8 cellular contexts compared by ENCODE assay signal in the genomic region with DNA sequence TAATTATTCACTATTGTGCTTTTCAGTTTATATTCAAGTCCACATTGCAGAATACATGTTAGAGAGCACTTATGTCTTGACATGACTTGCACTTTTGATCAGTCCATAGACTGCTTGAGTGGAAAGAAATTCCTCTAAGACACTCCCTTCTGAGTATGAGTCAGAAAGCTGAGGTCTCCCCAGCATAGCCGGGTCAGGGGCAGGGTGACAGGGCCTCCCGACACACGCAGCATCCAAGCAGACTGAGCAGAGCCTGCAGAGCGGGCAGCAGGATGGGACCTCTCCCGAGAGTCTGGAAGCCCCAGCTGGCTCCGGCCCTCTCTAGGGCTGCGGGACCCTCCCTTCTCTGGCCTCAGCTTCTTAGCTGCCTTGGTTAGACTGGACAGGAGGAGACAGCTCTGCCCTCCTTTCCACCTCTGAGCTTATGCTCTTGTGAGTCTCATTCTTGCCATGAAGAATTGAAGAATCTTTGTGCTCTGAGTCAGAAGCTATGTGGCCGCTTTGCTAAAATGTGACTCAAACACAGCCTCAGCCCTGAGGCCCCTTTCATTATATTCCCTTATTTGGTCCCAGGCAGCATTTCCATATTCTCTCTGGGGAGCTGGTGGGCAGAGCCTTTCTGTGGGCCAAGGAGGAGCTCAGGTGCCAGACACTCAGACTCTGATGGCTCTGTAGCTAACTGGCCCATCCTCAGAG. TPM values are rescaled to one million over a fixed set of nuclear protein-coding genes. Genes with fewer than 3 reads are reported as not detected.
A peak's percentile ranks its signal among the peaks of the same experiment; 100 is the strongest.
DNase-seq lines count a peak whose midpoint lies in the region; ATAC-seq, FAIRE-seq and TF ChIP-seq lines count a peak whose summit lies in the region.

No MANE protein-coding gene starts in this region.

- H3K36me3 ChIP-seq in ascending aorta (no peaks in the 10 kb centered on the region), HepG2 (replicated peaks in 1 of 2; ENCODE audit: control insufficient read depth in 1 of 2, insufficient read depth in 2 of 2, low read length in 2 of 2) (no peaks in the 10 kb centered on the region), upper lobe of left lung (no peaks in the 10 kb centered on the region)

- H3K4me1 ChIP-seq in ascending aorta (peaks cover 10 to 43% of the 10 kb centered on the region in 2 donors), HepG2 (ENCODE audit: insufficient read depth, low read length) (peaks cover 3% of the 10 kb centered on the region), upper lobe of left lung (peaks cover 24 to 37% (median 30%) of the 10 kb centered on the region in 4 donors)

- in situ Hi-C loops in HepG2 (cut with HindIII; ENCODE audit: extremely low pct_ligation_motif_present, low pct_unique_long_range_greater_than_20kb) = no loop called here

- POLR2A ChIA-PET in HepG2 (lab: Yijun Ruan, JAX) = no interaction called here

- no peaks in the 10 kb centered on the region for H3K9me3 ChIP-seq in ascending aorta
- no peaks in the 10 kb centered on the region for H3K9me3 ChIP-seq in HepG2 (ENCODE audit: low read length)
- H3K9me3 ChIP-seq in upper lobe of left lung = no peaks in the 10 kb centered on the region

- TF ChIP-seq POLR2A in HepG2 (IDR thresholded peaks at IDR 0.05; ENCODE audit: insufficient read depth in 1 of 2, low read depth in 2 of 2, low read length in 2 of 2) (no peak), upper lobe of left lung (IDR thresholded peaks at IDR 0.05) (peak in 2 of 4 donors; percentile 27 to 28)

- WGBS in HepG2 (ENCODE audit: low lambda C conversion rate) = 6% methylated on average over 1 of the region's 8 CpGs
- WGBS in upper lobe of left lung, 2 donors = 76 to 83% methylated on average over 4 to 8 of the region's 8 CpGs

- no peak overlapping the region for H2AFZ ChIP-seq in HepG2 (ENCODE audit: low read length)

- TF ChIP-seq CTCF in AG09309 (IDR thresholded peaks at IDR 0.05; ENCODE audit: control insufficient read depth, insufficient read depth, low read depth, low read length, missing control alignments) (peak; percentile 1), ascending aorta (IDR thresholded peaks at IDR 0.05) (no peak), HepG2 (CRISPR knock-in tag; IDR thresholded peaks at IDR 0.05) (no peak), upper lobe of left lung (IDR thresholded peaks at IDR 0.05) (no peak), GM20000 (IDR thresholded peaks at IDR 0.05; ENCODE audit: extremely low read depth, missing control alignments) (no peak)

- CTCF ChIA-PET in HepG2 (lab: Yijun Ruan, JAX; ENCODE audit: low intra/inter-chr PET ratio, low total read pairs) = no interaction called here

- H3K27me3 ChIP-seq in ascending aorta = no peaks in the 10 kb centered on the region
- peaks cover 0 to 57% of the 10 kb centered on the region in 2 experiments; a peak in 4 of 5 replicates for H3K27me3 ChIP-seq in HepG2 (ENCODE audit: control insufficient read depth in 1 of 2, insufficient read depth in 2 of 2, low read length in 2 of 2)
- H3K27me3 ChIP-seq in upper lobe of left lung = no peaks in the 10 kb centered on the region

- H3K9ac ChIP-seq in HepG2 (ENCODE audit: insufficient read depth, low read depth, low read length) = no peak overlapping the region

- no TSS peak for BruUV-seq in HepG2 (replicated peaks; lab: Mats Ljungman, UMichigan)

- DNase-seq in AG09309 (ENCODE audit: low read depth) = peak; percentile 85
- DNase-seq in HS-27A (ENCODE audit: low read depth) = peak; percentile 97
- peak in 1 of 2 donors; percentile 86 for DNase-seq in ascending aorta (ENCODE audit: low spot score in 2 of 2)
- DNase-seq in HepG2 (ENCODE audit: low spot score) = peak; percentile 32
- peak; percentile 61 to 76 for DNase-seq in upper lobe of left lung
- DNase-seq in hippocampal formation (lab: John Stamatoyannopoulos, UW) = no peak
- DNase-seq in GM20000 (ENCODE audit: low spot score) = no peak
- no peak for DNase-seq in effector CD8-positive, alpha-beta T cell (lab: John Stamatoyannopoulos, UW)

- H3K4me2 ChIP-seq in HepG2 (ENCODE audit: low read depth, low read length) = no peak overlapping the region

- no peak for TF ChIP-seq EP300 in HepG2 (IDR thresholded peaks at IDR 0.05; ENCODE audit: low read depth in 2 of 2, low read length in 2 of 2)
- TF ChIP-seq EP300 in HepG2 (CRISPR knock-in tag; IDR thresholded peaks at IDR 0.05; ENCODE audit: borderline replicate concordance) = no peak
- TF ChIP-seq EP300 in upper lobe of left lung (IDR thresholded peaks at IDR 0.05) = peak in 2 of 4 donors; percentile 30 to 60

- H3K27ac ChIP-seq in ascending aorta (peak overlapping the region; percentile 93 to 94), HepG2 (ENCODE audit: extremely low read length, insufficient read depth, low read length) (no peak overlapping the region), upper lobe of left lung (peak overlapping the region; percentile 70 to 80 (median 74))

- peak overlapping the region; percentile 15 for H3K4me3 ChIP-seq in AG09309 (ENCODE audit: control insufficient read depth, low read depth, low read length)
- peak overlapping the region in 1 of 2 donors; percentile 53 for H3K4me3 ChIP-seq in ascending aorta
- no peak overlapping the region for H3K4me3 ChIP-seq in HepG2 (replicated peaks in 1 of 3; ENCODE audit: insufficient read depth in 1 of 3, low read depth in 2 of 3, low read length in 3 of 3)
- no peak overlapping the region for H3K4me3 ChIP-seq in upper lobe of left lung

- no peak for TF ChIP-seq RAD21 in HepG2 (CRISPR knock-in tag; IDR thresholded peaks at IDR 0.05)

- H4K20me1 ChIP-seq in HepG2 (ENCODE audit: insufficient read depth, low read length) = no peaks in the 10 kb centered on the region

- ATAC-seq in HepG2 (peak; percentile 23; the same call in 2 of the 3 replicates), upper lobe of left lung (ENCODE audit: low FRiP score in 2 of 2) (peak; percentile 90 to 91)

- no peak for FAIRE-seq in HepG2 (lab: Jason Lieb, UNC)

- intact Hi-C loops in ascending aorta (cut with DNase I) = loop anchor here (10.0 kb wide), 2 partner anchors 294 to 1056 kb away; no protein-coding TSS in a partner anchor
- intact Hi-C loops in HepG2 (cut with micrococcal nuclease; ENCODE audit: unreplicated experiment) = loop anchor here (10.0 kb wide), 1 partner anchor 144 kb away; the partner anchor contains the start of gene TP53BP2

- H3K79me2 ChIP-seq in HepG2 (ENCODE audit: insufficient read depth, low read length) = no peaks in the 10 kb centered on the region

TF ChIP-seq in HepG2, 621 proteins besides CTCF, POLR2A, EP300 and RAD21 (continues in another document):
- TF ChIP-seq NFE2L2 (IDR thresholded peaks at IDR 0.05; ENCODE audit: low read length) = peak; percentile 53; the same call in 1 of the 2 replicates

RNA-seq across cellular contexts. Expression of gene CAPN2, which starts 11.2 kb away (rescaled TPM):
- total RNA-seq in ascending aorta (178 TPM), HepG2 (2016; rRNA removed; fragmentation: Illumina TruSeq; extraction: Trizol) (6.2 and 7.8 TPM in 2 replicates), upper lobe of left lung (1,000 to 10,000 TPM in 1 of 6 donors, 100 to 1,000 TPM in 5; 271 to 1,436 (median 427) TPM)
- 2.0 and 2.6 TPM in 2 replicates for total RNA-seq in HepG2 (2016; cell fraction: cytosol; rRNA removed; fragmentation: Illumina TruSeq; extraction: Trizol; ENCODE audit: low read depth)
- total RNA-seq in HepG2 (2016; cell fraction: insoluble cytoplasmic fraction; rRNA removed; fragmentation: Illumina TruSeq; extraction: Trizol) = 6.2 and 7.8 TPM in 2 replicates
- 5.4 and 5.5 TPM in 2 replicates for total RNA-seq in HepG2 (2016; cell fraction: membrane; rRNA removed; fragmentation: Illumina TruSeq; extraction: Trizol)
- 4.8 and 5.3 TPM in 2 replicates for total RNA-seq in HepG2 (2016; cell fraction: nucleus; rRNA removed; fragmentation: Illumina TruSeq; extraction: Trizol)
- polyA plus RNA-seq in HepG2 (2011; rRNA removed) = 7.4 and 10.8 TPM in 2 replicates
- 3.5 and 4.8 TPM in 2 replicates for polyA plus RNA-seq in HepG2 (2011; cell fraction: cytosol; rRNA removed)
- 27.6 and 31.4 TPM in 2 replicates for polyA plus RNA-seq in HepG2 (2011; cell fraction: nucleus; rRNA removed)
- 7.0 and 8.4 TPM in 2 replicates for polyA plus RNA-seq in HepG2 (2012)
- polyA plus RNA-seq in HepG2 (2016; cell fraction: cytosol; fragmentation: Illumina TruSeq; extraction: Trizol; ENCODE audit: low read depth) = 2.3 and 2.7 TPM in 2 replicates
- 8.9 and 9.2 TPM in 2 replicates for polyA plus RNA-seq in HepG2 (2016; cell fraction: insoluble cytoplasmic fraction; fragmentation: Illumina TruSeq; extraction: Trizol; ENCODE audit: low read depth)
- polyA plus RNA-seq in HepG2 (2016; cell fraction: membrane; fragmentation: Illumina TruSeq; extraction: Trizol; ENCODE audit: low read depth) = 4.9 and 5.3 TPM in 2 replicates
- 9.2 and 12.8 TPM in 2 replicates for polyA plus RNA-seq in HepG2 (2016; cell fraction: nucleus; fragmentation: Illumina TruSeq; extraction: Trizol; ENCODE audit: insufficient read depth, low read depth)
- 5.0 and 63.8 TPM in 2 replicates for polyA minus RNA-seq in HepG2 (2011; rRNA and poly(A)+ RNA removed; ENCODE audit: low replicate concordance)
- polyA minus RNA-seq in HepG2 (2011; cell fraction: cytosol; rRNA and poly(A)+ RNA removed) = 4.1 and 4.3 TPM in 2 replicates
- polyA minus RNA-seq in HepG2 (2011; cell fraction: nucleus; rRNA and poly(A)+ RNA removed) = 7.7 and 11.3 TPM in 2 replicates

RNA-seq across cellular contexts. Expression of gene CAPN8, which starts 35.6 kb away (rescaled TPM):
- total RNA-seq in ascending aorta = not detected
- 0.20 TPM in 1 of 2 replicates, not detected in the other for total RNA-seq in HepG2 (2016; rRNA removed; fragmentation: Illumina TruSeq; extraction: Trizol)
- not detected in 2 replicates for total RNA-seq in HepG2 (2016; cell fraction: cytosol; rRNA removed; fragmentation: Illumina TruSeq; extraction: Trizol; ENCODE audit: low read depth)
- total RNA-seq in HepG2 (2016; cell fraction: insoluble cytoplasmic fraction; rRNA removed; fragmentation: Illumina TruSeq; extraction: Trizol) = 0.11 TPM in 1 of 2 replicates, not detected in the other
- not detected in 2 replicates for total RNA-seq in HepG2 (2016; cell fraction: membrane; rRNA removed; fragmentation: Illumina TruSeq; extraction: Trizol)
- 0.31 TPM in 1 of 2 replicates, not detected in the other for total RNA-seq in HepG2 (2016; cell fraction: nucleus; rRNA removed; fragmentation: Illumina TruSeq; extraction: Trizol)
- polyA plus RNA-seq in HepG2 (2011; rRNA removed) = 0.25 TPM in 2 replicates
- polyA plus RNA-seq in HepG2 (2011; cell fraction: cytosol; rRNA removed) = 0.05 TPM in 1 of 2 replicates, not detected in the other
- 1.1 and 2.0 TPM in 2 replicates for polyA plus RNA-seq in HepG2 (2011; cell fraction: nucleus; rRNA removed)
- 0.47 and 0.49 TPM in 2 replicates for polyA plus RNA-seq in HepG2 (2012)
- not detected in 2 replicates for polyA plus RNA-seq in HepG2 (2016; cell fraction: cytosol; fragmentation: Illumina TruSeq; extraction: Trizol; ENCODE audit: low read depth)
- not detected in 2 replicates for polyA plus RNA-seq in HepG2 (2016; cell fraction: insoluble cytoplasmic fraction; fragmentation: Illumina TruSeq; extraction: Trizol; ENCODE audit: low read depth)
- polyA plus RNA-seq in HepG2 (2016; cell fraction: membrane; fragmentation: Illumina TruSeq; extraction: Trizol; ENCODE audit: low read depth) = not detected in 2 replicates
- 1.4 TPM in 1 of 2 replicates, not detected in the other for polyA plus RNA-seq in HepG2 (2016; cell fraction: nucleus; fragmentation: Illumina TruSeq; extraction: Trizol; ENCODE audit: insufficient read depth, low read depth)
- polyA minus RNA-seq in HepG2 (2011; rRNA and poly(A)+ RNA removed; ENCODE audit: low replicate concordance) = 0.58 TPM in 1 of 2 replicates, not detected in the other
- not detected in 2 replicates for polyA minus RNA-seq in HepG2 (2011; cell fraction: cytosol; rRNA and poly(A)+ RNA removed)
- 0.87 and 1.0 TPM in 2 replicates for polyA minus RNA-seq in HepG2 (2011; cell fraction: nucleus; rRNA and poly(A)+ RNA removed)
- 100 to 1,000 TPM in 1 of 6 donors, 10 to 100 TPM in 5; 40.3 to 274 (median 74.3) TPM for total RNA-seq in upper lobe of left lung

Comparison
In these comparisons a context has a peak if more than half of its experiments do, and no peak if none do; other contexts are left out.
1. DNase-seq: peak in AG09309 (single experiment), HS-27A (single experiment), HepG2 (single experiment) and upper lobe of left lung (2 of 2); none in hippocampal formation (0 of 2), GM20000 (single experiment) and effector CD8-positive, alpha-beta T cell (single experiment).
2. RNA of gene CAPN2, which starts 11.2 kb away (total RNA-seq): 271 to 1,436 TPM in upper lobe of left lung and 178 TPM in ascending aorta (single experiment); 2.0 to 7.8 TPM in HepG2; every median in the first group is over 10 times any median in the second.
3. RNA of gene CAPN8, which starts 35.6 kb away (total RNA-seq): 40.3 to 274 TPM in upper lobe of left lung; 0.11 to 0.31 TPM in HepG2 and not detected in ascending aorta (single experiment); every median in the first group is over 10 times any median in the second.